8 cellular contexts compared by ENCODE assay signal in genomic region chr20:17843246-17844132, GRCh38.
DNase-seq lines count a peak whose midpoint lies in the region; ATAC-seq and TF ChIP-seq lines count a peak whose summit lies in the region.

No MANE protein-coding gene starts in this region.

- no peaks in the 10 kb centered on the region for H3K36me3 ChIP-seq in BLaER1 treated with 17β-estradiol and CSF1 and Interleukin-3, amounts not matched to agents 10 nM and 100 nM
- H3K36me3 ChIP-seq in kidney epithelial cell (ENCODE audit: control insufficient read depth, insufficient read depth, low read length) (no peaks in the 10 kb centered on the region), upper lobe of right lung (no peaks in the 10 kb centered on the region)

- no peak overlapping the region for H3K4me3 ChIP-seq in BLaER1 treated with 17β-estradiol and CSF1 and Interleukin-3, amounts not matched to agents 10 nM and 100 nM
- H3K4me3 ChIP-seq in kidney epithelial cell (ENCODE audit: low read depth, low read length) (no peak overlapping the region), upper lobe of right lung (no peak overlapping the region)

- no peaks in the 10 kb centered on the region; a peak in 1 of 22 replicates for H3K27me3 ChIP-seq in BLaER1 treated with 17β-estradiol and CSF1 and Interleukin-3, amounts not matched to agents 10 nM and 100 nM
- no peaks in the 10 kb centered on the region for H3K27me3 ChIP-seq in kidney epithelial cell (ENCODE audit: control insufficient read depth, insufficient read depth, low read length)
- H3K27me3 ChIP-seq in upper lobe of right lung = no peaks in the 10 kb centered on the region

- H3K4me2 ChIP-seq in BLaER1 treated with 17β-estradiol and CSF1 and Interleukin-3, amounts not matched to agents 10 nM and 100 nM = peak overlapping the region in 6 of 11 experiments; percentile 10 to 26 (median 15); a peak in 7 of 22 replicates

- no peak overlapping the region for H3K27ac ChIP-seq in BLaER1 treated with 17β-estradiol and CSF1 and Interleukin-3, amounts not matched to agents 10 nM and 100 nM
- peak overlapping the region; percentile 56 for H3K27ac ChIP-seq in upper lobe of right lung

- no peaks in the 10 kb centered on the region for H4K20me1 ChIP-seq in BLaER1 treated with 17β-estradiol and CSF1 and Interleukin-3, amounts not matched to agents 10 nM and 100 nM

- H3K27ac Mint-ChIP-seq in activated naive CD4-positive, alpha-beta T cell treated with anti-CD3 and anti-CD28 coated beads, Interleukin-2, amount 50 U/mL, for 72 hours = no peak overlapping the region

- peaks cover 14 to 37% (median 24%) of the 10 kb centered on the region in 10 experiments for H3K4me1 ChIP-seq in BLaER1 treated with 17β-estradiol and CSF1 and Interleukin-3, amounts not matched to agents 10 nM and 100 nM
- peaks cover 19% of the 10 kb centered on the region for H3K4me1 ChIP-seq in upper lobe of right lung

- H3K9me3 ChIP-seq in BLaER1 treated with 17β-estradiol and CSF1 and Interleukin-3, amounts not matched to agents 10 nM and 100 nM (replicated peaks in 1 of 11) = peaks cover 0 to 9% (median 5%) of the 10 kb centered on the region in 11 experiments; a peak in 8 of 22 replicates
- no peaks in the 10 kb centered on the region for H3K9me3 ChIP-seq in upper lobe of right lung

- no peaks in the 10 kb centered on the region for H3K36me3 Mint-ChIP-seq in activated naive CD4-positive, alpha-beta T cell treated with anti-CD3 and anti-CD28 coated beads, Interleukin-2, amount 50 U/mL, for 72 hours

- TF ChIP-seq CTCF in kidney epithelial cell (IDR thresholded peaks at IDR 0.05; ENCODE audit: insufficient read depth, low read length, poor library complexity, severe bottlenecking) (no peak), upper lobe of right lung (IDR thresholded peaks at IDR 0.05) (no peak)

- ATAC-seq in HG02840 (IDR thresholded peaks at IDR 0.05; ENCODE audit: low FRiP score, unreplicated experiment) = peak; percentile 57
- peak; percentile 71 to 79 for ATAC-seq in activated naive CD4-positive, alpha-beta T cell treated with anti-CD3 and anti-CD28 coated beads, Interleukin-2, amount 50 U/mL, for 72 hours
- peak; percentile 64 for ATAC-seq in upper lobe of right lung
- ATAC-seq in HG02938 (IDR thresholded peaks at IDR 0.05; ENCODE audit: unreplicated experiment) = no peak

- intact Hi-C loops in upper lobe of right lung (cut with DNase I) = no loop called here

- H3K9ac ChIP-seq in BLaER1 treated with 17β-estradiol and CSF1 and Interleukin-3, amounts not matched to agents 10 nM and 100 nM = no peak overlapping the region

- H3K9me3 Mint-ChIP-seq in activated naive CD4-positive, alpha-beta T cell treated with anti-CD3 and anti-CD28 coated beads, Interleukin-2, amount 50 U/mL, for 72 hours = peaks cover 0 to 6% of the 10 kb centered on the region in 2 donors

- DNase-seq in activated naive CD4-positive, alpha-beta T cell treated with anti-CD3 and anti-CD28 coated beads, Interleukin-2, amount 50 U/mL, for 72 hours (ENCODE audit: low spot score in 2 of 2) = no peak
- peak; percentile 78 for DNase-seq in kidney epithelial cell (ENCODE audit: low read depth)
- no peak for DNase-seq in upper lobe of right lung
- no peak for DNase-seq in nucleus accumbens (lab: John Stamatoyannopoulos, UW)
- no peak for DNase-seq in NCI-H510A treated with DMSO at 0.1 percent for 48 hours (lab: John Stamatoyannopoulos, UW)
